Comparison of ENCODE assay signal across 2 cellular contexts in the genomic region with DNA sequence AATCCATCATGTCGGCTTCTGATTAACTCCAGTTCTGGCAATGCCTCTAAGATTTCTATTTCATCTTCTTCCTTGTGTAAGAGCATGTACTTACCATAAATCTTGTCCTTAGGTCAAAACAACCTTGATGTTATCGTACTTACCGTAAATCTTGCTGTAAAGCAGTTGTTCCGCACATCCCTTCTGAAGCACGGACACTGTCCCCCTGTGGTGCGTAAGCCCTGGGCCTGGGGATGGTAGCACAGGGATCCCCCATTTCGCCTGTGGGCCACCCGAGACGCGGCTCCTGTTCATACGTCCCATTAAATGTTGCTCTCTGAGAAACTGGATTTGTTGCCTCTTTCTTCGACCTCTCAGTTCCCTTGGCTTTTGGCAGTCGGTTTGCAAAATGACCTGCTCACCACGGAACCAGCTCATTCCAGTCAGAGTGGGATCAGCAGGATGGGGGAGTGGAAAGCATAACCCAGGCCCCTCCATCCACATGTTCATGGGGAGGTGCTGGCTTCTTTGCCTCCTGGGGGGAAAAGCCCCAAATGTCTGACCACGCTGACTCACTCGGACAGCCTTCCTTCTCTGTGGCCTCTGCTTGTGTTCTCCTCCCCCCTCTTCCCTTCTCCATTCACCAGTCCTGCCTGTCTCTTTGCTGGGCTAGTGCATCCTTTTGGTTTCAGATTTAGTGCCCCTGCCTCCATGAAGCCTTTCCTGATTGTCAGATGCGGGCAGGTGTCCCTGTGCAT.
TF ChIP-seq lines count a peak whose summit lies in the region.

No MANE protein-coding gene starts in this region.

TF ChIP-seq in PFSK-1, 5 proteins besides CTCF, POLR2A, EP300 and RAD21 (continued from another document):
- TF ChIP-seq, protein P1, sequence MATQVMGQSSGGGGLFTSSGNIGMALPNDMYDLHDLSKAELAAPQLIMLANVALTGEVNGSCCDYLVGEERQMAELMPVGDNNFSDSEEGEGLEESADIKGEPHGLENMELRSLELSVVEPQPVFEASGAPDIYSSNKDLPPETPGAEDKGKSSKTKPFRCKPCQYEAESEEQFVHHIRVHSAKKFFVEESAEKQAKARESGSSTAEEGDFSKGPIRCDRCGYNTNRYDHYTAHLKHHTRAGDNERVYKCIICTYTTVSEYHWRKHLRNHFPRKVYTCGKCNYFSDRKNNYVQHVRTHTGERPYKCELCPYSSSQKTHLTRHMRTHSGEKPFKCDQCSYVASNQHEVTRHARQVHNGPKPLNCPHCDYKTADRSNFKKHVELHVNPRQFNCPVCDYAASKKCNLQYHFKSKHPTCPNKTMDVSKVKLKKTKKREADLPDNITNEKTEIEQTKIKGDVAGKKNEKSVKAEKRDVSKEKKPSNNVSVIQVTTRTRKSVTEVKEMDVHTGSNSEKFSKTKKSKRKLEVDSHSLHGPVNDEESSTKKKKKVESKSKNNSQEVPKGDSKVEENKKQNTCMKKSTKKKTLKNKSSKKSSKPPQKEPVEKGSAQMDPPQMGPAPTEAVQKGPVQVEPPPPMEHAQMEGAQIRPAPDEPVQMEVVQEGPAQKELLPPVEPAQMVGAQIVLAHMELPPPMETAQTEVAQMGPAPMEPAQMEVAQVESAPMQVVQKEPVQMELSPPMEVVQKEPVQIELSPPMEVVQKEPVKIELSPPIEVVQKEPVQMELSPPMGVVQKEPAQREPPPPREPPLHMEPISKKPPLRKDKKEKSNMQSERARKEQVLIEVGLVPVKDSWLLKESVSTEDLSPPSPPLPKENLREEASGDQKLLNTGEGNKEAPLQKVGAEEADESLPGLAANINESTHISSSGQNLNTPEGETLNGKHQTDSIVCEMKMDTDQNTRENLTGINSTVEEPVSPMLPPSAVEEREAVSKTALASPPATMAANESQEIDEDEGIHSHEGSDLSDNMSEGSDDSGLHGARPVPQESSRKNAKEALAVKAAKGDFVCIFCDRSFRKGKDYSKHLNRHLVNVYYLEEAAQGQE (IDR thresholded peaks at IDR 0.05; ENCODE audit: insufficient read depth in 1 of 2, low read depth in 2 of 2, low read length in 2 of 2) = no peak
- no peak for TF ChIP-seq TAF1 (IDR thresholded peaks at IDR 0.05; ENCODE audit: borderline replicate concordance, insufficient read depth, low read length)

TF ChIP-seq in H1, 55 proteins besides CTCF, POLR2A, EP300 and RAD21 (continued from another document):
- TF ChIP-seq SP2 (IDR thresholded peaks at IDR 0.05; ENCODE audit: low read length) (no peak), YY1 (IDR thresholded peaks at IDR 0.05; ENCODE audit: low read depth, low read length) (no peak), KDM4A (IDR thresholded peaks at IDR 0.05; ENCODE audit: low read depth, low read length, severe bottlenecking) (no peak), FOSL1 (IDR thresholded peaks at IDR 0.05; ENCODE audit: insufficient read depth, low read depth, low read length) (no peak), TAF1 (IDR thresholded peaks at IDR 0.05; ENCODE audit: low read depth, low read length) (no peak), CBX5 (IDR thresholded peaks at IDR 0.05; ENCODE audit: low read depth, low read length) (no peak), CTBP2 (IDR thresholded peaks at IDR 0.05; ENCODE audit: borderline replicate concordance, insufficient read depth, insufficient read length, low read length) (no peak), CHD2 (IDR thresholded peaks at IDR 0.05; ENCODE audit: low read length) (no peak), RXRA (IDR thresholded peaks at IDR 0.05; ENCODE audit: insufficient read depth, low read depth, low read length) (no peak), CBX8 (IDR thresholded peaks at IDR 0.05; ENCODE audit: borderline replicate concordance, low read depth, low read length) (no peak), SUZ12 (IDR thresholded peaks at IDR 0.05; ENCODE audit: low read length) (no peak)
- TF ChIP-seq, protein P2, sequence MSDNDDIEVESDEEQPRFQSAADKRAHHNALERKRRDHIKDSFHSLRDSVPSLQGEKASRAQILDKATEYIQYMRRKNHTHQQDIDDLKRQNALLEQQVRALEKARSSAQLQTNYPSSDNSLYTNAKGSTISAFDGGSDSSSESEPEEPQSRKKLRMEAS (IDR thresholded peaks at IDR 0.05) = no peak
